8 cellular contexts compared by ENCODE assay signal in the genomic region with DNA sequence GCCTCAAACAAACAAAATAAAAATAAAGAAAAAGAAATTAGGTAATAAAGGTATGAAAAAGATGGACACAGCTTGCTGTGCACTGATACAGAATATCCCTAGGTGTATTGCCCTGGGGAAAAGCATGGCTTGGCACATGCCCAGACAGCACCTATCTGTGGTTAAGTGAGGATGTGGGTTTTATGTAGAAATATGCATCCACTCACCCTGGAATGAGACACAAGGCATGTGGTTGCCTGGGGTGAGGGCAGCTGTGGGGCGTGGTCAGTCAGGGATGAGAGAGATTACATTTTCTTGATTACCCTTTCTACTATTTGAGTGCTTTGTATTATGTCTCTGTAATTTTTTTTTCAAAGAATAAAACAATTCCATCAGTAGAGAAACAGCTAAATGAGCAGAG. TPM values are rescaled to one million over a fixed set of nuclear protein-coding genes. Genes with fewer than 3 reads are reported as not detected.
DNase-seq lines count a peak whose midpoint lies in the region; ATAC-seq, FAIRE-seq and TF ChIP-seq lines count a peak whose summit lies in the region.

No MANE protein-coding gene starts in this region.

- H3K79me2 ChIP-seq in Loucy (ENCODE audit: insufficient read depth, low read length), result no peaks in the 10 kb centered on the region

- H3F3A ChIP-seq in Loucy (ENCODE audit: low read depth), result no peaks in the 10 kb centered on the region

- H3K4me3 ChIP-seq in BLaER1 treated with 17β-estradiol and CSF1 and Interleukin-3, amounts not matched to agents 10 nM and 100 nM, result 0 out of 20 replicates have a peak overlapping the region, but pooled peaks of 1 of the 10 experiments have one; percentile 7
- H3K4me3 ChIP-seq in Loucy (ENCODE audit: low read length, poor library complexity, severe bottlenecking), result no peak overlapping the region

- CTCF ChIA-PET in activated CD4-positive, alpha-beta memory T cell treated with anti-CD3 and anti-CD28 coated beads for 36 hours (lab: Charles Lee), result interaction anchor here (1.3 kb wide), 1 partner anchor 242 kb away, joined by 3 read pairs; no protein-coding TSS in a partner anchor

- peak overlapping the region; percentile 5 for H3K27ac Mint-ChIP-seq in activated CD4-positive, alpha-beta memory T cell treated with anti-CD3 and anti-CD28 coated beads for 36 hours

- H3K27ac ChIP-seq in BLaER1 treated with 17β-estradiol and CSF1 and Interleukin-3, amounts not matched to agents 10 nM and 100 nM, result peak overlapping the region in 7 of 11 experiments; percentile 24 to 64 (median 51); a peak in 10 of 22 replicates
- peak overlapping the region; percentile 29 for H3K27ac ChIP-seq in foreskin keratinocyte

- peak overlapping the region; percentile 36 to 80 (median 69) for H3K4me2 ChIP-seq in BLaER1 treated with 17β-estradiol and CSF1 and Interleukin-3, amounts not matched to agents 10 nM and 100 nM
- peak overlapping the region; percentile 9 for H3K4me2 ChIP-seq in Loucy (ENCODE audit: low read depth, low read length, poor library complexity, severe bottlenecking)

- H3K4me1 ChIP-seq in BLaER1 treated with 17β-estradiol and CSF1 and Interleukin-3, amounts not matched to agents 10 nM and 100 nM, result peaks cover 13 to 59% (median 39%) of the 10 kb centered on the region in 10 experiments
- peaks cover 9% of the 10 kb centered on the region for H3K4me1 ChIP-seq in Loucy (ENCODE audit: insufficient read depth, low read length, poor library complexity, severe bottlenecking)
- H3K4me1 ChIP-seq in foreskin keratinocyte, result peaks cover 30% of the 10 kb centered on the region

- H3K27me3 Mint-ChIP-seq in activated CD4-positive, alpha-beta memory T cell treated with anti-CD3 and anti-CD28 coated beads for 36 hours, result no peaks in the 10 kb centered on the region

- POLR2A ChIA-PET in activated CD4-positive, alpha-beta memory T cell treated with anti-CD3 and anti-CD28 coated beads for 36 hours (lab: Charles Lee), result no interaction called here

- H4K20me1 ChIP-seq in BLaER1 treated with 17β-estradiol and CSF1 and Interleukin-3, amounts not matched to agents 10 nM and 100 nM, result no peaks in the 10 kb centered on the region
- H4K20me1 ChIP-seq in Loucy (ENCODE audit: insufficient read depth, low read length, poor library complexity, severe bottlenecking), result no peaks in the 10 kb centered on the region

- no peaks in the 10 kb centered on the region for H3K9me2 ChIP-seq in Loucy (replicated peaks; ENCODE audit: low read depth, low read length)

- FAIRE-seq in GM19239 (lab: Jason Lieb, UNC), result no peak

- no peaks in the 10 kb centered on the region for H3K36me3 Mint-ChIP-seq in activated CD4-positive, alpha-beta memory T cell treated with anti-CD3 and anti-CD28 coated beads for 36 hours

- no peak overlapping the region; a peak in 4 of 22 replicates for H3K9ac ChIP-seq in BLaER1 treated with 17β-estradiol and CSF1 and Interleukin-3, amounts not matched to agents 10 nM and 100 nM
- H3K9ac ChIP-seq in Loucy (ENCODE audit: low read depth, low read length, poor library complexity, severe bottlenecking), result no peak overlapping the region

- no peak overlapping the region for H2AFZ ChIP-seq in Loucy (ENCODE audit: low read length)

- DNase-seq in activated CD4-positive, alpha-beta memory T cell treated with anti-CD3 and anti-CD28 coated beads for 36 hours, result peak; percentile 84
- DNase-seq in foreskin keratinocyte, result peak; percentile 96 to 98
- DNase-seq in inferior parietal cortex (ENCODE audit: extremely low spot score), result no peak
- DNase-seq in SHP77 treated with DMSO at 0.1 percent for 48 hours (lab: John Stamatoyannopoulos, UW), result no peak
- no peak for DNase-seq in GM19239 (ENCODE audit: insufficient read length, low spot score)

- intact Hi-C loops in activated CD4-positive, alpha-beta memory T cell treated with anti-CD3 and anti-CD28 coated beads for 36 hours (cut with micrococcal nuclease), result loop anchor here (1.0 to 5.0 kb wide), 2 partner anchors 11 to 35 kb away; no protein-coding TSS in a partner anchor

- H3K4me1 Mint-ChIP-seq in activated CD4-positive, alpha-beta memory T cell treated with anti-CD3 and anti-CD28 coated beads for 36 hours (ENCODE audit: low read depth), result peaks cover 22% of the 10 kb centered on the region

- peak overlapping the region; percentile 20 for H3K4me3 Mint-ChIP-seq in activated CD4-positive, alpha-beta memory T cell treated with anti-CD3 and anti-CD28 coated beads for 36 hours

- ATAC-seq in foreskin keratinocyte, result peak; percentile 93
- ATAC-seq in GM18861 (IDR thresholded peaks at IDR 0.05; ENCODE audit: unreplicated experiment), result no peak

- H3K9me3 ChIP-seq in BLaER1 treated with 17β-estradiol and CSF1 and Interleukin-3, amounts not matched to agents 10 nM and 100 nM (replicated peaks in 1 of 11), result no peaks in the 10 kb centered on the region
- H3K9me3 ChIP-seq in Loucy (ENCODE audit: insufficient read depth, low read depth, low read length), result no peaks in the 10 kb centered on the region

- no peaks in the 10 kb centered on the region for H3K9me3 Mint-ChIP-seq in activated CD4-positive, alpha-beta memory T cell treated with anti-CD3 and anti-CD28 coated beads for 36 hours

- TF ChIP-seq CTCF in Loucy (conservative IDR thresholded peaks at IDR 0.05; ENCODE audit: low read length) (no peak), foreskin keratinocyte (conservative IDR thresholded peaks at IDR 0.05) (no peak)

- H3K27me3 ChIP-seq in BLaER1 treated with 17β-estradiol and CSF1 and Interleukin-3, amounts not matched to agents 10 nM and 100 nM, result peaks cover 0 to 5% (median 2%) of the 10 kb centered on the region in 11 experiments; a peak in 13 of 22 replicates
- H3K27me3 ChIP-seq in Loucy (ENCODE audit: insufficient read depth, low read length, poor library complexity, severe bottlenecking) (peaks cover 21% of the 10 kb centered on the region), foreskin keratinocyte (no peaks in the 10 kb centered on the region)

- no peaks in the 10 kb centered on the region for H3K36me3 ChIP-seq in BLaER1 treated with 17β-estradiol and CSF1 and Interleukin-3, amounts not matched to agents 10 nM and 100 nM
- H3K36me3 ChIP-seq in Loucy (ENCODE audit: insufficient read depth, low read length), result no peaks in the 10 kb centered on the region

RNA-seq across cellular contexts. Expression of a gene that starts 6.9 kb away (rescaled TPM):
- not detected for total RNA-seq in activated CD4-positive, alpha-beta memory T cell treated with anti-CD3 and anti-CD28 coated beads for 36 hours
- 20.9 and 26.8 TPM in 2 replicates for total RNA-seq in foreskin keratinocyte
- polyA plus RNA-seq in foreskin keratinocyte, result 26.4 and 35.0 TPM in 2 replicates

RNA-seq across cellular contexts. Expression of a gene that starts 32.5 kb away (rescaled TPM):
- total RNA-seq in activated CD4-positive, alpha-beta memory T cell treated with anti-CD3 and anti-CD28 coated beads for 36 hours, result 10 to 100 TPM; 16.4 to 16.9 TPM
- 57.7 and 59.2 TPM in 2 replicates for total RNA-seq in foreskin keratinocyte
- 38.8 and 44.3 TPM in 2 replicates for polyA plus RNA-seq in foreskin keratinocyte

Comparison
In these comparisons a context has a peak if more than half of its experiments do, and no peak if none do; other contexts are left out.
1. DNase-seq: peak in activated CD4-positive, alpha-beta memory T cell treated with anti-CD3 and anti-CD28 coated beads for 36 hours (single experiment) and foreskin keratinocyte (2 of 2); none in inferior parietal cortex (single experiment), SHP77 treated with DMSO at 0.1 percent for 48 hours (single experiment) and GM19239 (single experiment).
2. RNA of a gene that starts 6.9 kb away (total RNA-seq): 20.9 to 26.8 TPM in foreskin keratinocyte; not detected in activated CD4-positive, alpha-beta memory T cell treated with anti-CD3 and anti-CD28 coated beads for 36 hours; every median in the first group is over 10 times any median in the second.